29 cellular contexts compared by ENCODE assay signal in genomic region chr1:162351443-162351842, GRCh38. TPM values are rescaled to one million over a fixed set of nuclear protein-coding genes. Genes with fewer than 3 reads are reported as not detected.
"Had no signal": no experiment of that assay in that cellular context is flagged by ENCODE, and none has a peak within 500 bp of the region (broad histone marks: within the 10 kb centered on the region; RNA-seq: fewer than 3 reads in every experiment).

No MANE protein-coding gene starts in this region.

- DNase-seq: activated CD4-positive, alpha-beta memory T cell treated with anti-CD3 and anti-CD28 coated beads for 36 hours; activated CD4-positive, alpha-beta T cell treated with anti-CD3 and anti-CD28 coated beads, Interleukin-2, amount 10 ng/mL, durations not matched to agents 7 days and 5 days; activated CD4-positive, CD25-positive, alpha-beta regulatory T cell; activated CD8-positive, alpha-beta memory T cell treated with anti-CD3 and anti-CD28 coated beads for 24 hours; activated gamma-delta T cell; activated naive CD4-positive, alpha-beta T cell treated with anti-CD3 and anti-CD28 coated beads, Interleukin-2, amount 10 ng/mL, durations not matched to agents 7 days and 5 days; activated naive CD8-positive, alpha-beta T cell treated with anti-CD3 and anti-CD28 coated beads, Interleukin-2, amount 10 ng/mL, durations not matched to agents 7 days and 5 days; activated T-cell treated with anti-CD3 and anti-CD28 coated beads for 4 hours; activated T-cell treated with anti-CD3 and anti-CD28 coated beads, Interleukin-2, amount 50 U/mL, for 48 hours; adrenal gland; anterior cingulate cortex; colonic mucosa; MM.1S; NCI-H1105; NCI-H1436; NCI-H187; NCI-H2081; NCI-H446; NCI-H524; T-cell had no signal

- H3K9me3 Mint-ChIP-seq: activated CD4-positive, alpha-beta memory T cell treated with anti-CD3 and anti-CD28 coated beads for 36 hours; activated CD4-positive, alpha-beta T cell treated with anti-CD3 and anti-CD28 coated beads, Interleukin-2, amount 10 ng/mL, durations not matched to agents 7 days and 5 days; activated naive CD4-positive, alpha-beta T cell treated with anti-CD3 and anti-CD28 coated beads, Interleukin-2, amount 10 ng/mL, durations not matched to agents 7 days and 5 days; activated naive CD8-positive, alpha-beta T cell treated with anti-CD3 and anti-CD28 coated beads, Interleukin-2, amount 10 ng/mL, durations not matched to agents 7 days and 5 days; activated T-helper 17 cell treated with anti-CD3 and anti-CD28 coated beads, Interleukin-2, amount 50 U/mL, for 72 hours; T-cell had no signal

- H2AFZ ChIP-seq: PC-9 had no signal

- H3K4me3 Mint-ChIP-seq: activated CD4-positive, alpha-beta memory T cell treated with anti-CD3 and anti-CD28 coated beads for 36 hours; activated CD4-positive, alpha-beta T cell treated with anti-CD3 and anti-CD28 coated beads, Interleukin-2, amount 10 ng/mL, durations not matched to agents 7 days and 5 days; activated naive CD4-positive, alpha-beta T cell treated with anti-CD3 and anti-CD28 coated beads, Interleukin-2, amount 10 ng/mL, durations not matched to agents 7 days and 5 days; activated naive CD8-positive, alpha-beta T cell treated with anti-CD3 and anti-CD28 coated beads, Interleukin-2, amount 10 ng/mL, durations not matched to agents 7 days and 5 days; activated T-helper 17 cell treated with anti-CD3 and anti-CD28 coated beads, Interleukin-2, amount 50 U/mL, for 72 hours; T-cell had no signal

- H3K27me3 ChIP-seq: adrenal gland, colonic mucosa had no signal

- H3K36me3 ChIP-seq: adrenal gland, colonic mucosa had no signal

- H3K27ac Mint-ChIP-seq: activated CD4-positive, alpha-beta memory T cell treated with anti-CD3 and anti-CD28 coated beads for 36 hours; activated CD4-positive, alpha-beta T cell treated with anti-CD3 and anti-CD28 coated beads, Interleukin-2, amount 10 ng/mL, durations not matched to agents 7 days and 5 days; activated naive CD4-positive, alpha-beta T cell treated with anti-CD3 and anti-CD28 coated beads, Interleukin-2, amount 10 ng/mL, durations not matched to agents 7 days and 5 days; activated naive CD8-positive, alpha-beta T cell treated with anti-CD3 and anti-CD28 coated beads, Interleukin-2, amount 10 ng/mL, durations not matched to agents 7 days and 5 days; activated T-helper 17 cell treated with anti-CD3 and anti-CD28 coated beads, Interleukin-2, amount 50 U/mL, for 72 hours; T-cell had no signal

- H3K4me1 Mint-ChIP-seq: activated CD4-positive, alpha-beta T cell treated with anti-CD3 and anti-CD28 coated beads, Interleukin-2, amount 10 ng/mL, durations not matched to agents 7 days and 5 days; activated naive CD4-positive, alpha-beta T cell treated with anti-CD3 and anti-CD28 coated beads, Interleukin-2, amount 10 ng/mL, durations not matched to agents 7 days and 5 days; activated naive CD8-positive, alpha-beta T cell treated with anti-CD3 and anti-CD28 coated beads, Interleukin-2, amount 10 ng/mL, durations not matched to agents 7 days and 5 days; activated T-helper 17 cell treated with anti-CD3 and anti-CD28 coated beads, Interleukin-2, amount 50 U/mL, for 72 hours; T-cell had no signal

- H3K4me3 ChIP-seq: adrenal gland, colonic mucosa, PC-9, SK-N-MC had no signal

- H3K4me1 ChIP-seq: adrenal gland, colonic mucosa had no signal

- H3K27ac ChIP-seq: adrenal gland, colonic mucosa, SK-N-MC, VCaP had no signal

- H3K27me3 Mint-ChIP-seq: activated naive CD8-positive, alpha-beta T cell treated with anti-CD3 and anti-CD28 coated beads, Interleukin-2, amount 10 ng/mL, durations not matched to agents 7 days and 5 days had no signal

- H3K36me3 Mint-ChIP-seq: activated CD4-positive, alpha-beta memory T cell treated with anti-CD3 and anti-CD28 coated beads for 36 hours; activated naive CD4-positive, alpha-beta T cell treated with anti-CD3 and anti-CD28 coated beads, Interleukin-2, amount 10 ng/mL, durations not matched to agents 7 days and 5 days; activated naive CD8-positive, alpha-beta T cell treated with anti-CD3 and anti-CD28 coated beads, Interleukin-2, amount 10 ng/mL, durations not matched to agents 7 days and 5 days; T-cell had no signal

- H3K9me3 ChIP-seq: adrenal gland, colonic mucosa had no signal

- ATAC-seq: activated T-helper 17 cell treated with anti-CD3 and anti-CD28 coated beads, Interleukin-2, amount 50 U/mL, for 72 hours; Right ventricle myocardium inferior; T-cell had no signal

RNA-seq across cellular contexts. Expression of gene SPATA46, which starts 25.2 kb away (rescaled TPM):
- total RNA-seq: activated CD4-positive, alpha-beta memory T cell treated with anti-CD3 and anti-CD28 coated beads for 36 hours; activated CD4-positive, alpha-beta T cell treated with anti-CD3 and anti-CD28 coated beads, Interleukin-2, amount 10 ng/mL, durations not matched to agents 7 days and 5 days; activated naive CD8-positive, alpha-beta T cell treated with anti-CD3 and anti-CD28 coated beads, Interleukin-2, amount 10 ng/mL, durations not matched to agents 7 days and 5 days; activated T-helper 17 cell treated with anti-CD3 and anti-CD28 coated beads, Interleukin-2, amount 50 U/mL, for 72 hours; adrenal gland; cardiac septum; cerebellum; colonic mucosa; PC-9; Right ventricle myocardium inferior; RPMI7951; T-cell; T-helper 2 cell treated with Interferon-gamma antibody and Interleukin-4, amounts not matched to agents 100 ng/mL and 5 ng/mL, for 36 hours had no signal
- polyA plus RNA-seq: adrenal gland had no signal

RNA-seq across cellular contexts. Expression of gene C1orf226, which starts 30.1 kb away (rescaled TPM):
- total RNA-seq: activated CD4-positive, alpha-beta T cell treated with anti-CD3 and anti-CD28 coated beads, Interleukin-2, amount 10 ng/mL, durations not matched to agents 7 days and 5 days; activated T-helper 17 cell treated with anti-CD3 and anti-CD28 coated beads, Interleukin-2, amount 50 U/mL, for 72 hours; T-helper 2 cell treated with Interferon-gamma antibody and Interleukin-4, amounts not matched to agents 100 ng/mL and 5 ng/mL, for 36 hours had no signal
